In genomic region chr20:50027611-50028105, GRCh38 we compare ENCODE assay signal across 1 cellular context.
TF ChIP-seq lines count a peak whose summit lies in the region.

No MANE protein-coding gene starts in this region.

TF ChIP-seq in GM23338, 12 proteins besides CTCF, POLR2A, EP300 and RAD21 (continued from another document):
- TF ChIP-seq ZNF462 (CRISPR knock-in tag; IDR thresholded peaks at IDR 0.05) (no peak), ETS1 (IDR thresholded peaks at IDR 0.05) (no peak), CREB1 (CRISPR knock-in tag; IDR thresholded peaks at IDR 0.05; ENCODE audit: low read depth) (no peak), STAT1 (IDR thresholded peaks at IDR 0.05; ENCODE audit: unreplicated experiment) (no peak), NANOG (IDR thresholded peaks at IDR 0.05; ENCODE audit: borderline replicate concordance) (no peak), ZNF331 (CRISPR knock-in tag; IDR thresholded peaks at IDR 0.05; ENCODE audit: low read depth) (no peak), POLR2AphosphoS5 (IDR thresholded peaks at IDR 0.05; ENCODE audit: low read depth) (no peak)
